In genomic region chr7:131692131-131692960, GRCh38 we compare ENCODE assay signal across 1 cellular context.
TF ChIP-seq lines count a peak whose summit lies in the region.

No MANE protein-coding gene starts in this region.

TF ChIP-seq in WTC11, 78 proteins besides CTCF, POLR2A, EP300 and RAD21 (continued from another document):
- TF ChIP-seq ZNF532 (CRISPR knock-in tag; IDR thresholded peaks at IDR 0.05; ENCODE audit: borderline replicate concordance): no peak
- TF ChIP-seq MYBL2 (CRISPR knock-in tag; IDR thresholded peaks at IDR 0.05): no peak
- no peak for TF ChIP-seq MLX (CRISPR knock-in tag; IDR thresholded peaks at IDR 0.05)
- TF ChIP-seq ZNF425 (CRISPR knock-in tag; conservative IDR thresholded peaks at IDR 0.05): no peak
- no peak for TF ChIP-seq NFYB (CRISPR knock-in tag; conservative IDR thresholded peaks at IDR 0.05; ENCODE audit: low read depth)
- no peak for TF ChIP-seq SOX15 (CRISPR knock-in tag; IDR thresholded peaks at IDR 0.05)
- TF ChIP-seq SP1 (CRISPR knock-in tag; conservative IDR thresholded peaks at IDR 0.05): 0 out of 2 replicates have a peak, but pooled peaks have one; percentile 27
- peak; percentile 35; the same call in 1 of the 2 replicates for TF ChIP-seq AFF4 (CRISPR knock-in tag; IDR thresholded peaks at IDR 0.05; ENCODE audit: borderline replicate concordance)
- 0 out of 2 replicates have a peak, but pooled peaks have one; percentile 28 for TF ChIP-seq ZBTB43 (CRISPR knock-in tag; IDR thresholded peaks at IDR 0.05)
